Comparison of ENCODE assay signal across 8 cellular contexts in genomic region chr6:28673800-28674671, GRCh38.
A peak's percentile ranks its signal among the peaks of the same experiment; 100 is the strongest.
DNase-seq lines count a peak whose midpoint lies in the region; ATAC-seq and TF ChIP-seq lines count a peak whose summit lies in the region.

No MANE protein-coding gene starts in this region.

- 2 to 3% (median 2%) methylated on average over 44 of the region's 44 CpGs for WGBS in psoas muscle, 3 donors

- H3K9me3 ChIP-seq in psoas muscle = no peaks in the 10 kb centered on the region

- H3K4me1 ChIP-seq in psoas muscle = no peaks in the 10 kb centered on the region

- TF ChIP-seq CTCF in psoas muscle (IDR thresholded peaks at IDR 0.05) = no peak

- intact Hi-C loops in psoas muscle (cut with DNase I) = no loop called here

- peak overlapping the region; percentile 19 for H3K4me3 ChIP-seq in psoas muscle

- H3K27me3 ChIP-seq in psoas muscle (ENCODE audit: insufficient read depth in 3 of 3, low read length in 2 of 3) = peaks cover 3 to 52% (median 7%) of the 10 kb centered on the region in 3 donors

- no peak overlapping the region for H3K27ac ChIP-seq in psoas muscle

- H3K36me3 ChIP-seq in psoas muscle (ENCODE audit: insufficient read depth in 1 of 2, low read depth in 1 of 2) = no peaks in the 10 kb centered on the region

- peak; percentile 88 for DNase-seq in activated CD8-positive, alpha-beta memory T cell treated with anti-CD3 and anti-CD28 coated beads for 24 hours
- no peak for DNase-seq in activated CD8-positive, alpha-beta memory T cell treated with anti-CD3 and anti-CD28 coated beads, Interleukin-2, amount 50 U/mL, for 4 hours
- DNase-seq in NCI-H1930 (lab: John Stamatoyannopoulos, UW) (peak; percentile 69 to 70), fibroblast of gingiva (ENCODE audit: low read depth) (peak; percentile 61), psoas muscle (no peak), NAMALWA (ENCODE audit: low spot score) (no peak)
- DNase-seq in activated CD4-positive, alpha-beta T cell treated with anti-CD3 and anti-CD28 coated beads, Interleukin-2, amount 50 U/mL, for 48 hours = peak; percentile 76 to 78

- no peak for ATAC-seq in psoas muscle
- ATAC-seq in HG03571 (IDR thresholded peaks at IDR 0.05; ENCODE audit: unreplicated experiment) = no peak

Comparison
In these comparisons a context has a peak if more than half of its experiments do, and no peak if none do; other contexts are left out.
1. DNase-seq: peak in activated CD8-positive, alpha-beta memory T cell treated with anti-CD3 and anti-CD28 coated beads for 24 hours (single experiment), NCI-H1930 (2 of 2), activated CD4-positive, alpha-beta T cell treated with anti-CD3 and anti-CD28 coated beads, Interleukin-2, amount 50 U/mL, for 48 hours (2 of 2) and fibroblast of gingiva (single experiment); none in activated CD8-positive, alpha-beta memory T cell treated with anti-CD3 and anti-CD28 coated beads, Interleukin-2, amount 50 U/mL, for 4 hours (single experiment), psoas muscle (0 of 2) and NAMALWA (single experiment).